8 cellular contexts compared by ENCODE assay signal in the genomic region with DNA sequence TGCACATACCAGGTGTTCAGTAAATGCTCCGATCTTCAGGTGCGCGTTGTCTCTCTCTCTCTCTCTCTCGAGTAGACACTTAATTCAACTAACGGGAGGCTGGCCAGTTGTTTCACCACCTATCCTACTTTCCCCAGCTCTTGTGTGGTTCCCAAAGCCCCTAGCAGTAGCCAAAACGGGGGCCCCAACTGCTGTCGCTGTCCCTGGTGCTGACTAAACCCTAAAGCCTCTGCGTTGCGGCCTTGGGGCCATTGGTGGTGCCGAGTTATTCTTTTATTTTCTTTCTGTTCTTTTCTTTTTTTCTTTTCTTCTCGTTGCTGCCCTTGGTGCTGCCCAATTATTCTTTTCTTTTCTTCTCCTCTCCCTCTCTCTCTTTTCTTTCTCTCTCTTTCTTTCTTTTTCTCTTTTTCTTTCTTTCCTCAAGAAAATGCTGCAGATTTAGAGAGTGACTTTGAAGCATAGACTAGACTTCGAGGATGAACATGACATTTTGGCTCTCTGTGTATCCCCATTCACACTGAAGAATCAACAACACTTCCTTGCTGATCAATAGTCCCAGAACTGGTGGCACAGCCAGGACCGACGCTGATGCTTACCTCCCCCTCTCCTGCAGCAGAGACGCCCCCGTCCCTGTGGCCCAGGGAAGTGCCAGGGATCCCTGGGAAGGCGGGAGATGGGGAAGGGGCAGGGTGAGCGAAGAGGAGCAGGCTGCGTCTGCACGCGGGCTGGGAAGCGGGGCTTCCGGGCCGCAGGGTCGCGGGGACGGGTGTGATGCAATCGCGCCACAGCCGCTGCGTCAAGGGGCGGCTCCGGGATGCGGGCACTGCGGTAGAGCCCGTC. TPM values are rescaled to one million over a fixed set of nuclear protein-coding genes. Genes with fewer than 3 reads are reported as not detected.
A peak's percentile ranks its signal among the peaks of the same experiment; 100 is the strongest.
DNase-seq lines count a peak whose midpoint lies in the region; ATAC-seq and TF ChIP-seq lines count a peak whose summit lies in the region.

TSS of gene FBLL1 (plus strand) at position 785 of the 840 bp plus-strand sequence. CDS start 200 bp downstream, outside the sequence.

- peak; percentile 20 for TF ChIP-seq EP300 in neural cell (conservative IDR thresholded peaks at IDR 0.05; ENCODE audit: poor library complexity, severe bottlenecking)

- H3K9ac ChIP-seq in HCT116 (ENCODE audit: low read length): no peak within 1 kb of the TSS
- H3K9ac ChIP-seq in neural cell (ENCODE audit: low read length): peak within 1 kb of the TSS; percentile 70

- no peak for ATAC-seq in HCT116
- ATAC-seq in HG02852 (IDR thresholded peaks at IDR 0.05; ENCODE audit: unreplicated experiment): no peak
- ATAC-seq in GM19463 (IDR thresholded peaks at IDR 0.05; ENCODE audit: unreplicated experiment): no peak

- no peaks in the 10 kb centered on the region for H3K4me1 ChIP-seq in A673 (ENCODE audit: insufficient read depth, low read length, poor library complexity, severe bottlenecking)
- no peaks in the 10 kb centered on the region for H3K4me1 ChIP-seq in HCT116 (ENCODE audit: control insufficient read depth in 1 of 2, insufficient read depth in 2 of 2, low read length in 2 of 2)

- H3K4me3 ChIP-seq in A673 (ENCODE audit: low read depth, low read length, poor library complexity, severe bottlenecking): peak within 1 kb of the TSS; percentile 28
- H3K4me3 ChIP-seq in HCT116 (replicated peaks in 1 of 2; ENCODE audit: low read depth in 1 of 2, low read length in 2 of 2): no peak within 1 kb of the TSS
- peak within 1 kb of the TSS; percentile 22 for H3K4me3 ChIP-seq in epithelial cell of proximal tubule (ENCODE audit: low read depth, low read length)
- peak within 1 kb of the TSS; percentile 82 for H3K4me3 ChIP-seq in neural cell (ENCODE audit: low read length)

- intact Hi-C loops in A673 (cut with micrococcal nuclease; ENCODE audit: unreplicated experiment) (no loop called here), HCT116 (cut with micrococcal nuclease) (no loop called here)

- H3K27me3 ChIP-seq in A673 (replicated peaks; ENCODE audit: insufficient read depth, low read depth, low read length, poor library complexity): peaks cover 20% of the 10 kb centered on the region
- no peaks in the 10 kb centered on the region for H3K27me3 ChIP-seq in HCT116 (ENCODE audit: insufficient read depth, low read length)
- H3K27me3 ChIP-seq in neural cell (ENCODE audit: insufficient read depth, low read depth, low read length): no peaks in the 10 kb centered on the region

- no TSS peak for BruUV-seq in A673 (replicated peaks; lab: Mats Ljungman, UMichigan)
- BruUV-seq in HCT116 (replicated peaks; lab: Mats Ljungman, UMichigan): no TSS peak

- H3K79me2 ChIP-seq in HCT116 (ENCODE audit: insufficient read depth, low read length) (no peaks in the 10 kb centered on the region), neural cell (replicated peaks; ENCODE audit: insufficient read depth, low read length) (no peaks in the 10 kb centered on the region)

- TF ChIP-seq CTCF in A673 (conservative IDR thresholded peaks at IDR 0.05; ENCODE audit: low read depth, low read length) (no peak), HCT116 (IDR thresholded peaks at IDR 0.05 in 2 of 3, conservative IDR thresholded peaks at IDR 0.05 in 1 of 3; ENCODE audit: borderline replicate concordance in 1 of 3, insufficient read depth in 1 of 3, low read depth in 2 of 3, low read length in 2 of 3) (no peak), epithelial cell of proximal tubule (conservative IDR thresholded peaks at IDR 0.05; ENCODE audit: low read depth, low read length) (no peak), neural cell (IDR thresholded peaks at IDR 0.05; ENCODE audit: poor library complexity, severe bottlenecking) (no peak)

- H3K9me3 ChIP-seq in A673 (ENCODE audit: low read depth, low read length, poor library complexity, severe bottlenecking): no peaks in the 10 kb centered on the region
- H3K9me3 ChIP-seq in HCT116 (ENCODE audit: control insufficient read depth in 1 of 2, insufficient read depth in 1 of 2, low read depth in 1 of 2, low read length in 2 of 2): no peaks in the 10 kb centered on the region
- H3K9me3 ChIP-seq in neural cell (ENCODE audit: low read length): no peaks in the 10 kb centered on the region

- RAD21 ChIA-PET in HCT116 (lab: Charles Lee; ENCODE audit: low non-redundant PET in 1 of 2, low total read pairs in 2 of 2, uncharacterized antibody in 2 of 2, unreplicated experiment in 2 of 2): no interaction called here

- no peak within 1 kb of the TSS for H3K27ac ChIP-seq in A673 (ENCODE audit: low read depth, low read length, poor library complexity, severe bottlenecking)
- no peak within 1 kb of the TSS for H3K27ac ChIP-seq in HCT116 (ENCODE audit: low read depth, low read length)
- peak within 1 kb of the TSS; percentile 61 for H3K27ac ChIP-seq in neural cell (ENCODE audit: low read length)

- CTCF ChIA-PET in A673 (lab: Charles Lee): no interaction called here
- CTCF ChIA-PET in HCT116 (lab: Charles Lee): no interaction called here

- no peaks in the 10 kb centered on the region for H4K20me1 ChIP-seq in HCT116 (ENCODE audit: insufficient read depth)
- H4K20me1 ChIP-seq in neural cell (ENCODE audit: insufficient read depth): no peaks in the 10 kb centered on the region

- TF ChIP-seq RAD21 in HCT116 (IDR thresholded peaks at IDR 0.05; ENCODE audit: low read depth): no peak
- peak; percentile 16 for TF ChIP-seq RAD21 in neural cell (conservative IDR thresholded peaks at IDR 0.05)

- no peak for TF ChIP-seq POLR2A in HCT116 (IDR thresholded peaks at IDR 0.05; ENCODE audit: borderline replicate concordance, extremely low read depth, insufficient read depth, insufficient read length)

- DNase-seq in A673 (ENCODE audit: low spot score) (peak; percentile 50), HCT116 (ENCODE audit: low read depth, low spot score) (no peak), epithelial cell of proximal tubule (ENCODE audit: low read depth) (no peak)
- peak; percentile 41 for DNase-seq in activated CD4-positive, alpha-beta T cell treated with anti-CD3 and anti-CD28 coated beads for 48 hours
- DNase-seq in effector CD8-positive, alpha-beta T cell (lab: John Stamatoyannopoulos, UW): no peak

- no peaks in the 10 kb centered on the region for H3K36me3 ChIP-seq in A673 (ENCODE audit: insufficient read depth, low read length, poor library complexity, severe bottlenecking)
- H3K36me3 ChIP-seq in HCT116 (ENCODE audit: control insufficient read depth in 1 of 2, insufficient read depth in 2 of 2, low read length in 2 of 2): no peaks in the 10 kb centered on the region
- no peaks in the 10 kb centered on the region for H3K36me3 ChIP-seq in neural cell (ENCODE audit: insufficient read depth, low read length)

- no peak within 1 kb of the TSS for H2AFZ ChIP-seq in HCT116 (ENCODE audit: low read depth, low read length, poor library complexity, severe bottlenecking)
- H2AFZ ChIP-seq in neural cell (ENCODE audit: low read depth, low read length): peak within 1 kb of the TSS; percentile 77

- H3F3A ChIP-seq in neural cell (ENCODE audit: insufficient read depth, low read length, poor library complexity, severe bottlenecking): no peaks in the 10 kb centered on the region

- no peak within 1 kb of the TSS for H3K4me2 ChIP-seq in HCT116 (ENCODE audit: low read length)
- H3K4me2 ChIP-seq in neural cell (ENCODE audit: low read length): peak within 1 kb of the TSS; percentile 89

- POLR2A ChIA-PET in A673 (lab: Charles Lee; ENCODE audit: low non-redundant PET): no interaction called here
- POLR2A ChIA-PET in HCT116 (lab: Charles Lee): no interaction called here

- no peaks in the 10 kb centered on the region for H3K9me2 ChIP-seq in HCT116 (ENCODE audit: insufficient read depth)
- H3K9me2 ChIP-seq in neural cell (ENCODE audit: insufficient read depth, low read length): no peaks in the 10 kb centered on the region

TF ChIP-seq in HCT116, 20 proteins besides CTCF, POLR2A, EP300 and RAD21 (continues in another document):
- no peak for TF ChIP-seq TCF7L2 (IDR thresholded peaks at IDR 0.05; ENCODE audit: borderline replicate concordance, extremely low read depth, insufficient read depth, insufficient read length)
- no peak for TF ChIP-seq ZNF274 (IDR thresholded peaks at IDR 0.05; ENCODE audit: low read depth, low read length)

TF ChIP-seq in neural cell, 6 proteins besides CTCF, POLR2A, EP300 and RAD21:
- no peak for TF ChIP-seq SMC3 (conservative IDR thresholded peaks at IDR 0.05; ENCODE audit: poor library complexity)
- peak; percentile 60 for TF ChIP-seq TAF1 (IDR thresholded peaks at IDR 0.05; ENCODE audit: low read depth)
- TF ChIP-seq MXI1 (conservative IDR thresholded peaks at IDR 0.05; ENCODE audit: poor library complexity, severe bottlenecking): peak; percentile 74
- TF ChIP-seq EZH2 (IDR thresholded peaks at IDR 0.05; ENCODE audit: borderline replicate concordance, insufficient read depth, low read length, poor library complexity, severe bottlenecking): no peak
- peak; percentile 84 for TF ChIP-seq POLR2AphosphoS5 (IDR thresholded peaks at IDR 0.05)
- TF ChIP-seq, protein P1, sequence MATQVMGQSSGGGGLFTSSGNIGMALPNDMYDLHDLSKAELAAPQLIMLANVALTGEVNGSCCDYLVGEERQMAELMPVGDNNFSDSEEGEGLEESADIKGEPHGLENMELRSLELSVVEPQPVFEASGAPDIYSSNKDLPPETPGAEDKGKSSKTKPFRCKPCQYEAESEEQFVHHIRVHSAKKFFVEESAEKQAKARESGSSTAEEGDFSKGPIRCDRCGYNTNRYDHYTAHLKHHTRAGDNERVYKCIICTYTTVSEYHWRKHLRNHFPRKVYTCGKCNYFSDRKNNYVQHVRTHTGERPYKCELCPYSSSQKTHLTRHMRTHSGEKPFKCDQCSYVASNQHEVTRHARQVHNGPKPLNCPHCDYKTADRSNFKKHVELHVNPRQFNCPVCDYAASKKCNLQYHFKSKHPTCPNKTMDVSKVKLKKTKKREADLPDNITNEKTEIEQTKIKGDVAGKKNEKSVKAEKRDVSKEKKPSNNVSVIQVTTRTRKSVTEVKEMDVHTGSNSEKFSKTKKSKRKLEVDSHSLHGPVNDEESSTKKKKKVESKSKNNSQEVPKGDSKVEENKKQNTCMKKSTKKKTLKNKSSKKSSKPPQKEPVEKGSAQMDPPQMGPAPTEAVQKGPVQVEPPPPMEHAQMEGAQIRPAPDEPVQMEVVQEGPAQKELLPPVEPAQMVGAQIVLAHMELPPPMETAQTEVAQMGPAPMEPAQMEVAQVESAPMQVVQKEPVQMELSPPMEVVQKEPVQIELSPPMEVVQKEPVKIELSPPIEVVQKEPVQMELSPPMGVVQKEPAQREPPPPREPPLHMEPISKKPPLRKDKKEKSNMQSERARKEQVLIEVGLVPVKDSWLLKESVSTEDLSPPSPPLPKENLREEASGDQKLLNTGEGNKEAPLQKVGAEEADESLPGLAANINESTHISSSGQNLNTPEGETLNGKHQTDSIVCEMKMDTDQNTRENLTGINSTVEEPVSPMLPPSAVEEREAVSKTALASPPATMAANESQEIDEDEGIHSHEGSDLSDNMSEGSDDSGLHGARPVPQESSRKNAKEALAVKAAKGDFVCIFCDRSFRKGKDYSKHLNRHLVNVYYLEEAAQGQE (IDR thresholded peaks at IDR 0.05; ENCODE audit: borderline replicate concordance): peak; percentile 87

RNA-seq across cellular contexts. Expression of gene FBLL1, which starts in this region (rescaled TPM):
- total RNA-seq in A673 (2021) (0.45 and 1.0 TPM in 2 replicates), HCT116 (2021; ENCODE audit: unreplicated experiment) (0.15 TPM), epithelial cell of proximal tubule (0.80 TPM in 1 of 2 replicates, not detected in the other)
- polyA plus RNA-seq in HCT116 (2012): 0.05 TPM in 1 of 2 replicates, not detected in the other
- polyA plus RNA-seq in neural cell: 63.7 and 79.6 TPM in 2 replicates
- 57.5 and 61.6 TPM in 2 replicates for polyA minus RNA-seq in neural cell

Comparison
In these comparisons a context has a peak if more than half of its experiments do, and no peak if none do; other contexts are left out.
1. DNase-seq: peak in A673 (single experiment) and activated CD4-positive, alpha-beta T cell treated with anti-CD3 and anti-CD28 coated beads for 48 hours (single experiment); none in HCT116 (single experiment), epithelial cell of proximal tubule (single experiment) and effector CD8-positive, alpha-beta T cell (single experiment).
2. H3K4me3 ChIP-seq: peak in A673 (single experiment), epithelial cell of proximal tubule (single experiment) and neural cell (single experiment); none in HCT116 (0 of 2).